In the genomic region with DNA sequence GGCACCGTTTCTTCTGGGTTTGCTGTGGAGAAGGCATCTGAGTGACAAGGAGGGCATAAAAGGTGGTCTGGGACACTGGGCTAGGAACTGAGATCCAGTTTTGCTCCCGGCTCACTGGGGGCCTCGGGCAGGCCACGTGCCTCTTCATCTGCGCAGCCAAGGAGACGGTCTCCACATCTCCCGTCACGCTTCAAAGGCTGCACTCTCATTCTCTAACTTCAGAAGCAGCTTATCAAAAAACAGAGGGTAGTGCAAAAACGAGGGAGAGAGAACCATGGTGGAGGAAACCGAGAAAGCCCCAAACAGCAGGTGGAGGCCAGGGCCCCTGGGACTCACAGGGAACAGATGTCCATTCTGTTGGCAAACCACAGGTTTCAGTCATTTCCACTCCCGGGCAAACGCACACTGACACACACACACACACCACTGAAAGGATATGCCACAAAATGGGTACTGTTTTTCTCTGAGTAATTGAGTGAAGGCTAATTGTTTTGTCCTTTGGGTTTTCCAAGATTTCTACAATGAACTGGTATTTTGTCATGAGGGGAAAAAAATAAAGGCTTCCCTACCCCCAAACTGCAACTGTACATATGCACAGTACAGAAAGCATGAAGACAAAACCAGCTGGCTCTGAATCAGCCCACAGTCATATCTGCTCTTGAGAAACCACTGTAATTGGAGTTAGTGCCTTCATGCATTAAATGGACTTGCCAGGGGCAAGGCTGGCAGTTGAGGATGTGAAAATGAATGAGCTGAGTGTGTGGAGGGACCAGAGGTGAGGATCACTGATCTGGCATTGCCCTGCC, we compare ENCODE assay signal across 8 cellular contexts.
A peak's percentile ranks its signal among the peaks of the same experiment; 100 is the strongest.
DNase-seq lines count a peak whose midpoint lies in the region; ATAC-seq lines count a peak whose summit lies in the region.

No MANE protein-coding gene starts in this region.

- no peaks in the 10 kb centered on the region for H3K27me3 ChIP-seq in H7 (ENCODE audit: control insufficient read depth, insufficient read depth, low read length)

- ATAC-seq in GM19351 (IDR thresholded peaks at IDR 0.05; ENCODE audit: unreplicated experiment): peak; percentile 36

- no peak overlapping the region for H3K4me3 ChIP-seq in H7 (ENCODE audit: insufficient read depth, low read depth, low read length)

- no peaks in the 10 kb centered on the region for H3K36me3 ChIP-seq in H7 (replicated peaks; ENCODE audit: control insufficient read depth, insufficient read depth, low read length)

- DNase-seq in EH (ENCODE audit: low read depth) (peak; percentile 85), HPDE6-E6E7 (ENCODE audit: extremely low spot score) (peak; percentile 61), amniotic stem cell (lab: John Stamatoyannopoulos, UW) (peak; percentile 54), renal cortical epithelial cell (ENCODE audit: low read depth) (peak; percentile 96), H7 (no peak), NCI-H345 (lab: John Stamatoyannopoulos, UW) (no peak)
- no peak for DNase-seq in stimulated activated CD4-positive, alpha-beta T cell treated with anti-CD3 and anti-CD28 coated beads, Interleukin-4, amount 100 ng/mL, for 1 hour

Comparison
In these comparisons a context has a peak if more than half of its experiments do, and no peak if none do; other contexts are left out.
1. DNase-seq: peak in EH (single experiment), HPDE6-E6E7 (single experiment), amniotic stem cell (single experiment) and renal cortical epithelial cell (single experiment); none in stimulated activated CD4-positive, alpha-beta T cell treated with anti-CD3 and anti-CD28 coated beads, Interleukin-4, amount 100 ng/mL, for 1 hour (single experiment), H7 (single experiment) and NCI-H345 (single experiment).